18 cellular contexts compared by ENCODE assay signal in genomic region chr9:138037140-138037539, GRCh38.
DNase-seq lines count a peak whose midpoint lies in the region; TF ChIP-seq lines count a peak whose summit lies in the region.
"Had no signal": no experiment of that assay in that cellular context is flagged by ENCODE, and none has a peak within 500 bp of the region (broad histone marks: within the 10 kb centered on the region; RNA-seq: fewer than 3 reads in every experiment).

No MANE protein-coding gene starts in this region.

- no peak overlapping the region for H2BK12ac ChIP-seq in mesenchymal stem cell (ENCODE audit: low read length in 2 of 2)

- H3K14ac ChIP-seq in mesenchymal stem cell (ENCODE audit: low read length in 2 of 2) = no peak overlapping the region

- TF ChIP-seq CTCF in colonic mucosa (IDR thresholded peaks at IDR 0.05) = no peak
- no peak for TF ChIP-seq CTCF in suprapubic skin (IDR thresholded peaks at IDR 0.05)

- no peaks in the 10 kb centered on the region for H3K79me1 ChIP-seq in mesenchymal stem cell (replicated peaks; ENCODE audit: low read length, poor library complexity, severe bottlenecking)

- no peaks in the 10 kb centered on the region for H3K4me1 Mint-ChIP-seq in activated CD4-positive, alpha-beta T cell treated with anti-CD3 and anti-CD28 coated beads, Interleukin-2, amount 10 ng/mL, durations not matched to agents 7 days and 5 days

- no peak overlapping the region for H3K4me3 Mint-ChIP-seq in activated CD4-positive, alpha-beta T cell treated with anti-CD3 and anti-CD28 coated beads, Interleukin-2, amount 10 ng/mL, durations not matched to agents 7 days and 5 days

- TF ChIP-seq POLR2A in suprapubic skin (IDR thresholded peaks at IDR 0.05) = no peak

- no peak overlapping the region for H2BK5ac ChIP-seq in mesenchymal stem cell (ENCODE audit: low read depth, low read length, poor library complexity, severe bottlenecking)

- no peak overlapping the region for H4K91ac ChIP-seq in mesenchymal stem cell (ENCODE audit: low read length)

- no peaks in the 10 kb centered on the region for H3K27me3 ChIP-seq in colonic mucosa
- H3K27me3 ChIP-seq in suprapubic skin = peaks cover 21% of the 10 kb centered on the region
- peaks cover 0 to 13% of the 10 kb centered on the region in 2 experiments for H3K27me3 ChIP-seq in mesenchymal stem cell (ENCODE audit: control insufficient read depth in 1 of 2, insufficient read depth in 1 of 2, low read length in 2 of 2)

- no peak overlapping the region for H3K27ac ChIP-seq in colonic mucosa
- H3K27ac ChIP-seq in suprapubic skin = no peak overlapping the region
- no peak overlapping the region for H3K27ac ChIP-seq in mesenchymal stem cell (ENCODE audit: low read length, poor library complexity, severe bottlenecking)
- H3K27ac ChIP-seq: KMS-11 had no signal

- H3K9me3 ChIP-seq in colonic mucosa (no peaks in the 10 kb centered on the region), suprapubic skin (no peaks in the 10 kb centered on the region), mesenchymal stem cell (ENCODE audit: control insufficient read depth, low read length) (no peaks in the 10 kb centered on the region)

- 87% methylated on average over 6 of the region's 6 CpGs for WGBS in suprapubic skin
- WGBS in mesenchymal stem cell = 90% methylated on average over 6 of the region's 6 CpGs

- POLR2A ChIA-PET in activated CD4-positive, alpha-beta T cell treated with anti-CD3 and anti-CD28 coated beads, Interleukin-2, amount 10 ng/mL, durations not matched to agents 7 days and 5 days (lab: Charles Lee) = no interaction called here

- H4K8ac ChIP-seq in mesenchymal stem cell (ENCODE audit: low read length) = no peak overlapping the region

- H3K23ac ChIP-seq in mesenchymal stem cell (ENCODE audit: low read length in 2 of 2) = no peak overlapping the region

- H3K4me3 ChIP-seq in colonic mucosa = no peak overlapping the region
- H3K4me3 ChIP-seq in suprapubic skin = no peak overlapping the region
- H3K4me3 ChIP-seq in mesenchymal stem cell (ENCODE audit: insufficient read depth in 1 of 2, low read depth in 1 of 2, low read length in 2 of 2) = no peak overlapping the region

- H3K4ac ChIP-seq in mesenchymal stem cell (ENCODE audit: low read depth in 1 of 2, low read length in 2 of 2) = no peak overlapping the region

- CTCF ChIA-PET in activated CD4-positive, alpha-beta T cell treated with anti-CD3 and anti-CD28 coated beads, Interleukin-2, amount 10 ng/mL, durations not matched to agents 7 days and 5 days (lab: Charles Lee) = no interaction called here

- no peak overlapping the region for H2AK5ac ChIP-seq in mesenchymal stem cell (ENCODE audit: low read length, severe bottlenecking)

- no peak for TF ChIP-seq EP300 in suprapubic skin (IDR thresholded peaks at IDR 0.05)

- H3K36me3 ChIP-seq in colonic mucosa (no peaks in the 10 kb centered on the region), suprapubic skin (no peaks in the 10 kb centered on the region), mesenchymal stem cell (ENCODE audit: control insufficient read depth in 1 of 2, insufficient read depth in 2 of 2, low read depth in 1 of 2, low read length in 2 of 2) (no peaks in the 10 kb centered on the region)

- H3K36me3 Mint-ChIP-seq in activated CD4-positive, alpha-beta T cell treated with anti-CD3 and anti-CD28 coated beads, Interleukin-2, amount 10 ng/mL, durations not matched to agents 7 days and 5 days (ENCODE audit: low read depth) = no peaks in the 10 kb centered on the region

- H3K4me1 ChIP-seq in colonic mucosa = no peaks in the 10 kb centered on the region
- H3K4me1 ChIP-seq in suprapubic skin = no peaks in the 10 kb centered on the region
- no peaks in the 10 kb centered on the region for H3K4me1 ChIP-seq in mesenchymal stem cell (ENCODE audit: control insufficient read depth, insufficient read depth, low read depth, low read length)

- peak; percentile 1 for DNase-seq in activated CD4-positive, alpha-beta T cell treated with anti-CD3 and anti-CD28 coated beads, Interleukin-2, amount 10 ng/mL, durations not matched to agents 7 days and 5 days
- no peak for DNase-seq in activated CD4-positive, alpha-beta T cell treated with anti-CD3 and anti-CD28 coated beads, Interleukin-2, amount 50 U/mL, for 48 hours
- peak; percentile 1 for DNase-seq in Daoy (ENCODE audit: low read depth)
- DNase-seq in colonic mucosa = peak; percentile 2
- DNase-seq in suprapubic skin (ENCODE audit: low spot score in 2 of 2) = peak; percentile 25 to 56
- no peak for DNase-seq in Kasumi-1 (lab: John Stamatoyannopoulos, UW)
- DNase-seq in mesenchymal stem cell = no peak
- no peak for DNase-seq in NCI-H774 (lab: John Stamatoyannopoulos, UW)
- DNase-seq: AML-193, C1 segment of cervical spinal cord, GDM1, IMR-90, NCI-H1105 treated with DMSO at 0.1 percent for 48 hours, NCI-H2029 treated with DMSO at 0.1 percent for 48 hours, NCI-H526, OCI-M1, Right ventricle myocardium superior had no signal

- peaks cover 19% of the 10 kb centered on the region for H3K27me3 Mint-ChIP-seq in activated CD4-positive, alpha-beta T cell treated with anti-CD3 and anti-CD28 coated beads, Interleukin-2, amount 10 ng/mL, durations not matched to agents 7 days and 5 days

- H3K18ac ChIP-seq in mesenchymal stem cell (ENCODE audit: low read depth in 1 of 2, low read length in 2 of 2) = no peak overlapping the region

- no peak overlapping the region for H3K4me2 ChIP-seq in mesenchymal stem cell (ENCODE audit: low read length, poor library complexity, severe bottlenecking)
- H3K4me2 ChIP-seq: KMS-11 had no signal

- intact Hi-C loops in colonic mucosa (cut with DNase I) = no loop called here

- no peaks in the 10 kb centered on the region for H3K9me3 Mint-ChIP-seq in activated CD4-positive, alpha-beta T cell treated with anti-CD3 and anti-CD28 coated beads, Interleukin-2, amount 10 ng/mL, durations not matched to agents 7 days and 5 days

- H2BK15ac ChIP-seq in mesenchymal stem cell (ENCODE audit: low read depth, poor library complexity, severe bottlenecking) = no peak overlapping the region

- H2BK120ac ChIP-seq in mesenchymal stem cell (ENCODE audit: low read depth, low read length) = no peak overlapping the region

- no peak overlapping the region for H3K27ac Mint-ChIP-seq in activated CD4-positive, alpha-beta T cell treated with anti-CD3 and anti-CD28 coated beads, Interleukin-2, amount 10 ng/mL, durations not matched to agents 7 days and 5 days

- H3K9ac ChIP-seq in colonic mucosa (ENCODE audit: low read depth in 2 of 2, low read length in 2 of 2) = no peak overlapping the region
- H3K9ac ChIP-seq in mesenchymal stem cell (ENCODE audit: low read length) = no peak overlapping the region
- H3K9ac ChIP-seq: KMS-11 had no signal

- no peak overlapping the region for H2AFZ ChIP-seq in mesenchymal stem cell (ENCODE audit: low read depth, low read length)

Comparison
In these comparisons a context has a peak if more than half of its experiments do, and no peak if none do; other contexts are left out.
1. DNase-seq: peak in activated CD4-positive, alpha-beta T cell treated with anti-CD3 and anti-CD28 coated beads, Interleukin-2, amount 10 ng/mL, durations not matched to agents 7 days and 5 days (single experiment), Daoy (single experiment), colonic mucosa (single experiment) and suprapubic skin (2 of 2); none in activated CD4-positive, alpha-beta T cell treated with anti-CD3 and anti-CD28 coated beads, Interleukin-2, amount 50 U/mL, for 48 hours (0 of 2), Kasumi-1 (0 of 2), mesenchymal stem cell (single experiment) and NCI-H774 (single experiment).